ENCODE assay signal across 1 cellular context in genomic region chr2:95061601-95062183, GRCh38.
TF ChIP-seq lines count a peak whose summit lies in the region.

No MANE protein-coding gene starts in this region.

TF ChIP-seq in GM12878, 131 proteins besides CTCF, POLR2A, EP300 and RAD21:
- TF ChIP-seq TAF1 (IDR thresholded peaks at IDR 0.05; ENCODE audit: borderline replicate concordance, low read depth, low read length), result no peak
- TF ChIP-seq ZBTB33 (IDR thresholded peaks at IDR 0.05), result no peak
- TF ChIP-seq TCF3 (IDR thresholded peaks at IDR 0.05; ENCODE audit: borderline replicate concordance, insufficient read depth, low read depth, low read length), result no peak
- TF ChIP-seq SIX5 (IDR thresholded peaks at IDR 0.05; ENCODE audit: low read depth, low read length, severe bottlenecking), result no peak
- TF ChIP-seq EZH2 (IDR thresholded peaks at IDR 0.05; ENCODE audit: borderline replicate concordance, control insufficient read depth, low read depth, low read length), result no peak
- TF ChIP-seq KLF5 (IDR thresholded peaks at IDR 0.05; ENCODE audit: partially characterized antibody), result no peak
TF ChIP-seq in GM12878: peak in this region for 0.
